In the genomic region with DNA sequence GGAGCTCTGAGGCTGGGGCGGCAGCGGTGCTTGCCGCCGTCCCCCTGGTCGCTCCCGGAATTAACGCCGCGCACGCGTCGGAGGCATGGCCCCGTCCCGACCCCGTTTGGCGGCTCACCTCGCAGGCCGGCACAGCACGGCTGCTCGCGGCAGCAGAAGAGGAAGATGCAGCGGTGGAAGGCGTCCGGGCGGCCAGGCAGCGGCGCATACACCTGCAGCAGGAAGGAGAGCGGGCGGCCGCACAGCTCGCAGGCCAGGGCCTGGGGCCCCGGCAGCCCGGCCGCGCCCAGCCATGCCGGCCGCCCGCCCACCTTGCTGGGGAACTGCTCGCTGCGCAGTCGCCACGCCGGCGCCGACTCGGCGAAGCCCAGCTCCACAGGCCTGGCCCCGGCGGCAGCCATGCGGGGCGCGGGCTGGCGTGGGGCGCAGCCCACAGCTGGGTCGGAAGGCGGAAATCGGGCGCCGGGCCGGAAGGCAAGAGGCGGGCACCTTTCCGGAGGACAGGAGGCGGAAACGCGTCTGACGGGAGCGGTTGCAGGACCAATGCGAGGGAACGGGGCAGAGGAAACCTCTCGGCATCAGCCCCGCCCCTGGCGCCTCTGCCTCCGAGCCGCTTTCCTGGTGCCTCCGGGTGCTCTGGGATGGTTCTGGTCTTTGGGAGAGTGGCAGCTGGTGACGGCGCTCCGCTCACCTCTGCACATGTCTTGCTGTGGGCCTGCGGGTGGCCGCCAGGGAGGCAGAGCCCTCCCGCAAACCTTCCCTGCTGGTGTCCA, we compare ENCODE assay signal across 8 cellular contexts. TPM values are rescaled to one million over a fixed set of nuclear protein-coding genes. Genes with fewer than 3 reads are reported as not detected.
DNase-seq lines count a peak whose midpoint lies in the region; ATAC-seq and TF ChIP-seq lines count a peak whose summit lies in the region.

A gene with protein sequence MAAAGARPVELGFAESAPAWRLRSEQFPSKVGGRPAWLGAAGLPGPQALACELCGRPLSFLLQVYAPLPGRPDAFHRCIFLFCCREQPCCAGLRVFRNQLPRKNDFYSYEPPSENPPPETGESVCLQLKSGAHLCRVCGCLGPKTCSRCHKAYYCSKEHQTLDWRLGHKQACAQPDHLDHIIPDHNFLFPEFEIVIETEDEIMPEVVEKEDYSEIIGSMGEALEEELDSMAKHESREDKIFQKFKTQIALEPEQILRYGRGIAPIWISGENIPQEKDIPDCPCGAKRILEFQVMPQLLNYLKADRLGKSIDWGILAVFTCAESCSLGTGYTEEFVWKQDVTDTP (minus strand): TSS at position 457 of the 773 bp plus-strand sequence. CDS start 56 bp downstream, at position 401.

- H3K4me2 ChIP-seq in osteoblast (ENCODE audit: insufficient read depth, low read length) = peak within 1 kb of the TSS; percentile 91

- H3K4me1 ChIP-seq in osteoblast (ENCODE audit: insufficient read depth, low read length) = peaks cover 11% of the 10 kb centered on the region
- H3K4me1 ChIP-seq in thoracic aorta (ENCODE audit: control insufficient read depth in 1 of 2, low read depth in 2 of 2) = peaks cover 4 to 18% of the 10 kb centered on the region in 2 donors

- peak within 1 kb of the TSS; percentile 81 for H3K4me3 ChIP-seq in GM08714 (ENCODE audit: low read length)
- H3K4me3 ChIP-seq in osteoblast (ENCODE audit: insufficient read depth, low read length) = peak within 1 kb of the TSS; percentile 90
- peak within 1 kb of the TSS; percentile 81 for H3K4me3 ChIP-seq in thoracic aorta

- H3K27ac ChIP-seq in osteoblast (ENCODE audit: low read depth, low read length) = peak within 1 kb of the TSS; percentile 74
- H3K27ac ChIP-seq in thoracic aorta = peak within 1 kb of the TSS; percentile 87 to 92

- H4K20me1 ChIP-seq in osteoblast (ENCODE audit: insufficient read depth, low read length) = peaks cover 6% of the 10 kb centered on the region

- TF ChIP-seq CTCF in osteoblast (IDR thresholded peaks at IDR 0.05; ENCODE audit: extremely low read depth, low read depth, low read length) (no peak), thoracic aorta (IDR thresholded peaks at IDR 0.05) (no peak)

- peak within 1 kb of the TSS; percentile 85 to 96 for H3K27ac Mint-ChIP-seq in activated naive CD4-positive, alpha-beta T cell treated with anti-CD3 and anti-CD28 coated beads, Interleukin-2, amount 50 U/mL, for 72 hours

- H3K27me3 ChIP-seq in osteoblast (ENCODE audit: insufficient read depth, low read length) = no peaks in the 10 kb centered on the region
- no peaks in the 10 kb centered on the region for H3K27me3 ChIP-seq in thoracic aorta (replicated peaks; ENCODE audit: insufficient read depth)

- H3K36me3 ChIP-seq in osteoblast (ENCODE audit: insufficient read depth, low read length) (peaks cover 25% of the 10 kb centered on the region), thoracic aorta (peaks cover 16% of the 10 kb centered on the region)

- peaks cover 34 to 36% of the 10 kb centered on the region in 2 donors for H3K36me3 Mint-ChIP-seq in activated naive CD4-positive, alpha-beta T cell treated with anti-CD3 and anti-CD28 coated beads, Interleukin-2, amount 50 U/mL, for 72 hours

- peak within 1 kb of the TSS; percentile 98 for H2AFZ ChIP-seq in osteoblast (ENCODE audit: low read length)

- no peaks in the 10 kb centered on the region for H3K9me3 Mint-ChIP-seq in activated naive CD4-positive, alpha-beta T cell treated with anti-CD3 and anti-CD28 coated beads, Interleukin-2, amount 50 U/mL, for 72 hours

- H3K79me2 ChIP-seq in osteoblast (ENCODE audit: insufficient read depth, low read length) = peaks cover 37% of the 10 kb centered on the region

- ATAC-seq in HG02610 (IDR thresholded peaks at IDR 0.05; ENCODE audit: unreplicated experiment) (peak; percentile 98), SK-N-SH treated with all-trans-retinoic acid at 6 μM for 48 hours (peak; percentile 99), thoracic aorta (ENCODE audit: insufficient number of reproducible peaks, low FRiP score, low read depth) (peak; percentile 95)
- ATAC-seq in activated naive CD4-positive, alpha-beta T cell treated with anti-CD3 and anti-CD28 coated beads, Interleukin-2, amount 50 U/mL, for 72 hours = peak; percentile 98

- DNase-seq in NCI-H1092 (lab: John Stamatoyannopoulos, UW) (peak; percentile 96), glomerular visceral epithelial cell (ENCODE audit: extremely low spot score) (peak; percentile 92), osteoblast (ENCODE audit: insufficient read length, low spot score, missing footprints) (peak; percentile 98), thoracic aorta (ENCODE audit: low spot score) (peak; percentile 69)
- peak; percentile 89 to 90 for DNase-seq in activated naive CD4-positive, alpha-beta T cell treated with anti-CD3 and anti-CD28 coated beads, Interleukin-2, amount 50 U/mL, for 72 hours (ENCODE audit: low spot score in 2 of 2)

- H3K9me3 ChIP-seq in osteoblast (ENCODE audit: low read depth, low read length) = no peaks in the 10 kb centered on the region
- H3K9me3 ChIP-seq in thoracic aorta = no peaks in the 10 kb centered on the region

TF ChIP-seq in SK-N-SH treated with all-trans-retinoic acid at 6 μM for 48 hours, 23 proteins besides CTCF, POLR2A, EP300 and RAD21:
- TF ChIP-seq ZFP3 (CRISPR knock-in tag; IDR thresholded peaks at IDR 0.05) = 0 out of 2 replicates have a peak, but pooled peaks have one; percentile 33
- no peak for TF ChIP-seq ZNF70 (CRISPR knock-in tag; IDR thresholded peaks at IDR 0.05)

RNA-seq across cellular contexts. Expression of the gene that starts here (rescaled TPM):
- total RNA-seq in activated naive CD4-positive, alpha-beta T cell treated with anti-CD3 and anti-CD28 coated beads, Interleukin-2, amount 50 U/mL, for 72 hours = 100 to 1,000 TPM in 1 of 2 donors, 10 to 100 TPM in 1; 65.1 to 117 TPM
- total RNA-seq in osteoblast (62.2 and 69.5 TPM in 2 replicates), thoracic aorta (10 to 100 TPM; 50.1 to 71.1 TPM)

Comparison
In these comparisons a context has a peak if more than half of its experiments do, and no peak if none do; other contexts are left out.
1. Peak in every context shown above with its lines: DNase-seq, ATAC-seq, H3K4me3 ChIP-seq and H3K27ac ChIP-seq.